Comparison of ENCODE assay signal across 8 cellular contexts in the genomic region with DNA sequence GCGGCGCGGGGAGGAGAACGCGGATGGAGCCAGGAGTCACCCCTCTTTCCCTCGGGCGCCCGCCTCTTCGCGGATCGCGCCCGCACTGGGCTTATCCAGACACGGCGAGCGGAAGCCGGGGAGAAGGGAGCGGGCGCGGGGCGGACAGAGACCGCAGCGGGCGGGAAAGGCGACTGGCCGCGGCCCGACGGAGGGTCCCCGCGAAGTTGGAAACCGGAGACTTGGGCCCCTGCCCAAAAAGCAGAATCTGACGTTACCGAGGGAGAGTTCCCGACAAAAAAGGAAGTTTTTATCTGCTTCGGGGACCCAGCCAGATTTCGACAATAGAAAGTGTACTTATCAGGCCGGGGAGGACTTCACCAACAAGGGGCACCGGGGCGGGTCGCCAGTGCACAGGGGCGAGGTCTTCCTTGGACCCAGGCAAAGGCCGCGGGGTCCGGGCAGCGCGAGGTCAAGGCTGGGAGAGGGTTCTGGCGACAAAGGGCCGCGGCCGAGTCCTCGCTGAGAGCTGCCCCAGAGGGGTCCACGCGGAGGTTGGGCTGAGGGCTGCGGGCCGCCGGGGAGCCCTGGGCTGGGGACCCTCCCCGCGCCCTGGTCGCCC. TPM values are rescaled to one million over a fixed set of nuclear protein-coding genes. Genes with fewer than 3 reads are reported as not detected.
DNase-seq lines count a peak whose midpoint lies in the region; ATAC-seq and TF ChIP-seq lines count a peak whose summit lies in the region.

No MANE protein-coding gene starts in this region.

- ATAC-seq in memory B cell (ENCODE audit: low read depth) (peak; percentile 7), HG02840 (IDR thresholded peaks at IDR 0.05; ENCODE audit: low FRiP score, unreplicated experiment) (no peak)

- peaks cover 2% of the 10 kb centered on the region for H3K4me1 Mint-ChIP-seq in memory B cell

- intact Hi-C loops in colonic mucosa (cut with DNase I) (no loop called here), uterus (cut with DNase I; ENCODE audit: low total_unique reads) (no loop called here)

- peak overlapping the region; percentile 75 for H3K4me3 Mint-ChIP-seq in memory B cell

- peak overlapping the region; percentile 49 for H3K4me3 ChIP-seq in AG09309 (ENCODE audit: control insufficient read depth, low read depth, low read length)
- H3K4me3 ChIP-seq in HUES64 (ENCODE audit: low read length), result peak overlapping the region; percentile 61
- H3K4me3 ChIP-seq in colonic mucosa, result peak overlapping the region; percentile 69
- H3K4me3 ChIP-seq in uterus, result peak overlapping the region; percentile 38 to 40

- H3K27ac Mint-ChIP-seq in memory B cell, result peak overlapping the region; percentile 22

- WGBS in HUES64, result under 1% methylated on average over 60 of the region's 60 CpGs

- peaks cover 13% of the 10 kb centered on the region for H3K27me3 Mint-ChIP-seq in memory B cell

- H3K4me1 ChIP-seq in HUES64 (ENCODE audit: insufficient read depth, low read length), result peaks cover 11% of the 10 kb centered on the region; the same call in 1 of the 2 replicates
- H3K4me1 ChIP-seq in colonic mucosa, result no peaks in the 10 kb centered on the region
- H3K4me1 ChIP-seq in uterus, result no peaks in the 10 kb centered on the region

- H3K36me3 ChIP-seq in HUES64 (ENCODE audit: insufficient read depth, low read length) (no peaks in the 10 kb centered on the region), colonic mucosa (no peaks in the 10 kb centered on the region), uterus (no peaks in the 10 kb centered on the region)

- H3K27me3 ChIP-seq in HUES64 (ENCODE audit: insufficient read depth, low read length), result peaks cover 76% of the 10 kb centered on the region
- peaks cover 25% of the 10 kb centered on the region for H3K27me3 ChIP-seq in colonic mucosa
- H3K27me3 ChIP-seq in uterus, result peaks cover 3 to 5% of the 10 kb centered on the region in 2 donors

- H3K9me3 Mint-ChIP-seq in memory B cell, result no peaks in the 10 kb centered on the region

- TF ChIP-seq CTCF in AG09309 (IDR thresholded peaks at IDR 0.05; ENCODE audit: control insufficient read depth, insufficient read depth, low read depth, low read length, missing control alignments) (no peak), colonic mucosa (IDR thresholded peaks at IDR 0.05) (no peak), uterus (IDR thresholded peaks at IDR 0.05) (no peak)

- H3K9me3 ChIP-seq in HUES64 (ENCODE audit: insufficient read depth, low read depth, low read length) (no peaks in the 10 kb centered on the region), colonic mucosa (no peaks in the 10 kb centered on the region), uterus (no peaks in the 10 kb centered on the region)

- H3K9ac ChIP-seq in HUES64 (ENCODE audit: low read depth, low read length) (peak overlapping the region; percentile 57), colonic mucosa (ENCODE audit: low read depth in 2 of 2, low read length in 2 of 2) (peak overlapping the region; percentile 32 to 78)

- peaks cover 2% of the 10 kb centered on the region for H3K36me3 Mint-ChIP-seq in memory B cell

- H3K27ac ChIP-seq in HUES64 (ENCODE audit: low read depth, low read length) (no peak overlapping the region), colonic mucosa (peak overlapping the region; percentile 40), uterus (peak overlapping the region in 1 of 2 donors; percentile 16)

- DNase-seq in AG09309 (ENCODE audit: low read depth) (no peak), colonic mucosa (peak; percentile 42), memory B cell (ENCODE audit: low spot score in 2 of 2) (peak in 1 of 2 donors; percentile 42), uterus (no peak), NCI-H1092 (lab: John Stamatoyannopoulos, UW) (no peak)
- DNase-seq in activated CD4-positive, CD25-positive, alpha-beta regulatory T cell (lab: John Stamatoyannopoulos, UW), result no peak

- no peak for TF ChIP-seq POLR2A in uterus (IDR thresholded peaks at IDR 0.05)

RNA-seq across cellular contexts. Expression of gene ST6GALNAC2, which starts 0.5 kb away (rescaled TPM):
- polyA plus RNA-seq in HUES64 (2013, experiment 1 of 2), result 0.50 TPM
- 1.1 TPM for polyA plus RNA-seq in HUES64 (2013, experiment 2 of 2)
- total RNA-seq in colonic mucosa, result 1 to 10 TPM; 3.8 to 6.3 TPM
- 1 to 10 TPM in 2 of 4 donors, under 1 TPM in 1, not detected in 1; 0.59 to 9.5 (median 5.3) TPM for total RNA-seq in uterus

RNA-seq across cellular contexts. Expression of gene PRCD, which starts 45.3 kb away (rescaled TPM):
- polyA plus RNA-seq in HUES64 (2013, experiment 1 of 2), result not detected
- polyA plus RNA-seq in HUES64 (2013, experiment 2 of 2), result 0.51 TPM
- 1 to 10 TPM in 1 of 2 donors, under 1 TPM in 1; 0.29 to 1.2 TPM for total RNA-seq in colonic mucosa
- total RNA-seq in uterus, result 10 to 100 TPM in 1 of 4 donors, under 1 TPM in 2, not detected in 1; 0.26 to 13.4 (median 0.69) TPM

RNA-seq across cellular contexts. Expression of gene CYGB, which starts 47.6 kb away (rescaled TPM):
- 1.4 TPM for polyA plus RNA-seq in HUES64 (2013, experiment 1 of 2)
- polyA plus RNA-seq in HUES64 (2013, experiment 2 of 2), result 1.9 TPM
- total RNA-seq in colonic mucosa (1 to 10 TPM; 4.7 to 9.9 TPM), uterus (10 to 100 TPM in 2 of 4 donors, 1 to 10 TPM in 2; 7.8 to 33.2 (median 19.8) TPM)

RNA-seq across cellular contexts. Expression of gene ST6GALNAC1, which starts 58.4 kb away (rescaled TPM):
- polyA plus RNA-seq in HUES64 (2013, experiment 1 of 2), result not detected
- not detected for polyA plus RNA-seq in HUES64 (2013, experiment 2 of 2)
- 100 to 1,000 TPM; 311 to 465 TPM for total RNA-seq in colonic mucosa
- 10 to 100 TPM in 1 of 4 donors, 1 to 10 TPM in 3; 1.5 to 11.8 (median 3.2) TPM for total RNA-seq in uterus
